In genomic region chr11:85099522-85099921, GRCh38 we compare ENCODE assay signal across 26 cellular contexts.
DNase-seq lines count a peak whose midpoint lies in the region; ATAC-seq, FAIRE-seq and TF ChIP-seq lines count a peak whose summit lies in the region.
"Had no signal": no experiment of that assay in that cellular context is flagged by ENCODE, and none has a peak within 500 bp of the region (broad histone marks: within the 10 kb centered on the region; RNA-seq: fewer than 3 reads in every experiment).

No MANE protein-coding gene starts in this region.

- intact Hi-C loops in Right ventricle myocardium superior (cut with DNase I) (no loop called here), left ventricle myocardium inferior (cut with micrococcal nuclease) (no loop called here), heart left ventricle (cut with DNase I) (no loop called here), right cardiac atrium (cut with DNase I) (no loop called here)

- H3K27ac ChIP-seq in left ventricle myocardium inferior (replicated peaks) (no peak overlapping the region), heart left ventricle (no peak overlapping the region), right cardiac atrium (ENCODE audit: low read length) (no peak overlapping the region)
- H3K27ac ChIP-seq: BLaER1 had no signal

- peak; percentile 84 for ATAC-seq in Right ventricle myocardium superior (ENCODE audit: poor library complexity)
- ATAC-seq in heart left ventricle = peak; percentile 42 to 88 (median 72)
- peak; percentile 42 to 68 for ATAC-seq in right cardiac atrium
- ATAC-seq in GM21825 (IDR thresholded peaks at IDR 0.05; ENCODE audit: unreplicated experiment) = no peak
- ATAC-seq: GM12878 had no signal

- H3K9me3 ChIP-seq in left ventricle myocardium inferior (replicated peaks) (peaks cover 16% of the 10 kb centered on the region), heart left ventricle (peaks cover 0 to 19% (median 8%) of the 10 kb centered on the region in 12 donors), right cardiac atrium (ENCODE audit: control insufficient read depth, low read length) (no peaks in the 10 kb centered on the region)
- H3K9me3 ChIP-seq: BE2C had no signal

- TF ChIP-seq CTCF in left ventricle myocardium inferior (IDR thresholded peaks at IDR 0.05; ENCODE audit: borderline replicate concordance) (no peak), heart left ventricle (IDR thresholded peaks at IDR 0.05) (no peak)

- FAIRE-seq in GM12892 (lab: Jason Lieb, UNC) = peak; percentile 17
- FAIRE-seq: A204.1, GM12878 had no signal

- H3K27me3 ChIP-seq in left ventricle myocardium inferior (ENCODE audit: low read depth) = no peaks in the 10 kb centered on the region
- no peaks in the 10 kb centered on the region for H3K27me3 ChIP-seq in heart left ventricle
- H3K27me3 ChIP-seq in right cardiac atrium (ENCODE audit: control insufficient read depth, insufficient read depth) = no peaks in the 10 kb centered on the region
- H3K27me3 ChIP-seq: BE2C, BLaER1 had no signal

- TF ChIP-seq POLR2A in GM12892 (IDR thresholded peaks at IDR 0.05; ENCODE audit: low read depth, low read length) (no peak), heart left ventricle (IDR thresholded peaks at IDR 0.05) (no peak)

- H3K36me3 ChIP-seq in left ventricle myocardium inferior (no peaks in the 10 kb centered on the region), heart left ventricle (no peaks in the 10 kb centered on the region)
- H3K36me3 ChIP-seq: BE2C, BLaER1 had no signal

- 32 to 56% (median 41%) methylated on average over 3 of the region's 3 CpGs for WGBS in heart left ventricle, 4 donors
- WGBS in right cardiac atrium = 47% methylated on average over 3 of the region's 3 CpGs

- DNase-seq in Right ventricle myocardium superior = no peak
- DNase-seq in left ventricle myocardium inferior = no peak
- no peak for DNase-seq in GM12892 (ENCODE audit: insufficient read length)
- DNase-seq in heart left ventricle = no peak
- DNase-seq in right cardiac atrium = no peak
- DNase-seq in GM19240 (ENCODE audit: insufficient read length, low spot score) = no peak
- no peak for DNase-seq in NCI-H1048 (lab: John Stamatoyannopoulos, UW)
- DNase-seq: 8988T; ACHN; BE2C; C1 segment of cervical spinal cord; CD4-positive, alpha-beta memory T cell; CD4-positive, CD25-positive, alpha-beta regulatory T cell; CD8-positive, alpha-beta memory T cell; COR-L47; DMS 273 treated with DMSO at 0.1 percent for 48 hours; DMS153; DMS53; DMS79; DND-41; EL; GDM1 had no signal

- H3K4me1 ChIP-seq in left ventricle myocardium inferior (peaks cover 8% of the 10 kb centered on the region), heart left ventricle (peaks cover 0 to 5% (median 0%) of the 10 kb centered on the region in 12 donors), right cardiac atrium (ENCODE audit: control insufficient read depth, insufficient read depth, low read length) (no peaks in the 10 kb centered on the region)
- H3K4me1 ChIP-seq: BE2C had no signal

- no peak overlapping the region for H3K4me3 ChIP-seq in left ventricle myocardium inferior
- H3K4me3 ChIP-seq in heart left ventricle = no peak overlapping the region
- H3K4me3 ChIP-seq in right cardiac atrium (ENCODE audit: low read length) = no peak overlapping the region
- H3K4me3 ChIP-seq: BLaER1, GM12878 had no signal
